In the genomic region with DNA sequence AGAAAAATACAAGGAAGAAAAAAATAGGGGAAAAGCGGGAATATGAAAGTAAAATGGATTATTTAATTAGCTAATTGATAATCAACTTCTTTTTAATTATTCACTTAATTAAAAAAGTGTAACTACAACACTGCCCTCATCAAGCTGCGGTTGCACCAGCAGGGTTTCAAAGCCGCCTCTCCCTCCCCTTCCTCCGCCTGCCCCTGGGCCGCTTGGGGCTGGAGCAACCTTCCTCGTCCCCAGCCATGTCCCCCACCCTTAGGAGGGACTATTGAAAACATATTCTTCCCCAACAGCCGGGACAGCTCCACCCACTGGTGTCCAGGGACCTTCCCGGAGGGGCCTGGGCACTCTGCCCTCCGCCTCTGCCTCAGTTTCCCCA, we compare ENCODE assay signal across 14 cellular contexts. TPM values are rescaled to one million over a fixed set of nuclear protein-coding genes. Genes with fewer than 3 reads are reported as not detected.
DNase-seq lines count a peak whose midpoint lies in the region; ATAC-seq lines count a peak whose summit lies in the region.
"Had no signal": no experiment of that assay in that cellular context is flagged by ENCODE, and none has a peak within 500 bp of the region (broad histone marks: within the 10 kb centered on the region; RNA-seq: fewer than 3 reads in every experiment).

No MANE protein-coding gene starts in this region.

- no peak overlapping the region for H3K4me3 Mint-ChIP-seq in activated naive CD4-positive, alpha-beta T cell treated with anti-CD3 and anti-CD28 coated beads, Interleukin-2, amount 10 ng/mL, durations not matched to agents 7 days and 5 days

- no CpG with 5 or more reads among the region's 9 CpGs for WGBS in neuronal stem cell (ENCODE audit: extremely low coverage in 2 of 2, insufficient read length in 2 of 2, insufficient replicate concordance in 1 of 2), 2 donors

- intact Hi-C loops in cardiac septum (cut with DNase I): no loop called here

- H2BK15ac ChIP-seq in neuronal stem cell (ENCODE audit: low read length): peak overlapping the region; percentile 1

- peak overlapping the region; percentile 63 for H3K27ac Mint-ChIP-seq in activated naive CD4-positive, alpha-beta T cell treated with anti-CD3 and anti-CD28 coated beads, Interleukin-2, amount 10 ng/mL, durations not matched to agents 7 days and 5 days

- no peak for DNase-seq in activated naive CD4-positive, alpha-beta T cell treated with anti-CD3 and anti-CD28 coated beads, Interleukin-2, amount 10 ng/mL, durations not matched to agents 7 days and 5 days
- DNase-seq in activated naive CD4-positive, alpha-beta T cell treated with anti-CD3 and anti-CD28 coated beads, Interleukin-2, amount 50 U/mL, for 16 hours: no peak
- DNase-seq in H7: peak; percentile 90
- no peak for DNase-seq in effector memory CD4-positive, alpha-beta T cell
- no peak for DNase-seq in neuronal stem cell (ENCODE audit: low spot score)
- no peak for DNase-seq in cardiac septum (ENCODE audit: low spot score)
- DNase-seq in stimulated activated naive CD8-positive, alpha-beta T cell treated with anti-CD3 and anti-CD28 coated beads, Interleukin-15, Interleukin-2, amounts not matched to agents 100 U/mL and 50 U/mL, for 24 hours: no peak
- DNase-seq in OCI-M2 (lab: John Stamatoyannopoulos, UW; ENCODE audit: unreplicated experiment): no peak
- DNase-seq: AML-193, MM.1S had no signal

- H3K4me1 Mint-ChIP-seq in activated naive CD4-positive, alpha-beta T cell treated with anti-CD3 and anti-CD28 coated beads, Interleukin-2, amount 10 ng/mL, durations not matched to agents 7 days and 5 days: peaks cover 3% of the 10 kb centered on the region

- H2BK120ac ChIP-seq in neuronal stem cell (ENCODE audit: low read depth, low read length): no peak overlapping the region

- H3K36me3 ChIP-seq in H7 (replicated peaks; ENCODE audit: control insufficient read depth, insufficient read depth, low read length) (no peaks in the 10 kb centered on the region), neuronal stem cell (replicated peaks in 1 of 2; ENCODE audit: control insufficient read depth in 2 of 2, insufficient read depth in 2 of 2, low read length in 2 of 2) (no peaks in the 10 kb centered on the region)
- H3K36me3 ChIP-seq in effector memory CD4-positive, alpha-beta T cell (ENCODE audit: control insufficient read depth, insufficient read depth, low read length): no peaks in the 10 kb centered on the region
- H3K36me3 ChIP-seq: left lung had no signal

- peak overlapping the region; percentile 20 for H3K18ac ChIP-seq in neuronal stem cell (ENCODE audit: low read length)

- no peak overlapping the region for H3K4ac ChIP-seq in neuronal stem cell (ENCODE audit: low read length)

- peaks cover 75% of the 10 kb centered on the region for H3K27me3 ChIP-seq in H7 (ENCODE audit: control insufficient read depth, insufficient read depth, low read length)
- H3K27me3 ChIP-seq in effector memory CD4-positive, alpha-beta T cell (replicated peaks; ENCODE audit: control insufficient read depth, insufficient read depth, low read length, poor library complexity, severe bottlenecking): peaks cover 76% of the 10 kb centered on the region
- peaks cover 36 to 99% (median 70%) of the 10 kb centered on the region in 3 experiments for H3K27me3 ChIP-seq in neuronal stem cell (ENCODE audit: control insufficient read depth in 3 of 3, insufficient read depth in 3 of 3, low read depth in 1 of 3, low read length in 3 of 3)

- no peak overlapping the region for H2BK12ac ChIP-seq in neuronal stem cell (ENCODE audit: low read length)

- no peak overlapping the region for H3K4me3 ChIP-seq in H7 (ENCODE audit: insufficient read depth, low read depth, low read length)
- peak overlapping the region; percentile 32 for H3K4me3 ChIP-seq in effector memory CD4-positive, alpha-beta T cell (ENCODE audit: insufficient read depth, low read depth, low read length, poor library complexity, severe bottlenecking)
- H3K4me3 ChIP-seq in neuronal stem cell (ENCODE audit: low read length in 2 of 2): no peak overlapping the region
- H3K4me3 ChIP-seq: GM23248, left lung had no signal

- H3K36me3 Mint-ChIP-seq in activated naive CD4-positive, alpha-beta T cell treated with anti-CD3 and anti-CD28 coated beads, Interleukin-2, amount 10 ng/mL, durations not matched to agents 7 days and 5 days: peaks cover 1% of the 10 kb centered on the region

- H3K9me3 Mint-ChIP-seq in activated naive CD4-positive, alpha-beta T cell treated with anti-CD3 and anti-CD28 coated beads, Interleukin-2, amount 10 ng/mL, durations not matched to agents 7 days and 5 days: no peaks in the 10 kb centered on the region

- no peak overlapping the region for H3K9ac ChIP-seq in neuronal stem cell (ENCODE audit: low read depth, low read length, poor library complexity)
- H3K9ac ChIP-seq: GM23248 had no signal

- H3K4me2 ChIP-seq in neuronal stem cell (ENCODE audit: insufficient read depth, low read length, poor library complexity, severe bottlenecking): peak overlapping the region; percentile 46

- CTCF ChIA-PET in activated naive CD4-positive, alpha-beta T cell treated with anti-CD3 and anti-CD28 coated beads, Interleukin-2, amount 10 ng/mL, durations not matched to agents 7 days and 5 days (lab: Charles Lee): interaction anchor here (1.1 to 2.2 kb wide), 2 partner anchors 20 to 227 kb away, joined by 3 to 6 read pairs; no protein-coding TSS in a partner anchor

- ATAC-seq in stimulated activated naive CD8-positive, alpha-beta T cell treated with anti-CD3 and anti-CD28 coated beads, Interleukin-15, Interleukin-2, amounts not matched to agents 100 U/mL and 50 U/mL, for 24 hours: no peak
- ATAC-seq: left lung had no signal

- H3K9me3 ChIP-seq in effector memory CD4-positive, alpha-beta T cell (ENCODE audit: control insufficient read depth, low read length): no peaks in the 10 kb centered on the region
- peaks cover 2 to 8% of the 10 kb centered on the region in 2 donors for H3K9me3 ChIP-seq in neuronal stem cell (replicated peaks in 1 of 2; ENCODE audit: control insufficient read depth in 2 of 2, insufficient read depth in 1 of 2, low read depth in 1 of 2, low read length in 2 of 2)
- H3K9me3 ChIP-seq: left lung had no signal

- no peak overlapping the region for H3K14ac ChIP-seq in neuronal stem cell (ENCODE audit: low read length)

- no peak overlapping the region for H2BK5ac ChIP-seq in neuronal stem cell (ENCODE audit: low read length)

- no peak overlapping the region for H3K27ac ChIP-seq in effector memory CD4-positive, alpha-beta T cell (ENCODE audit: insufficient read depth, low read length, poor library complexity, severe bottlenecking)
- no peak overlapping the region for H3K27ac ChIP-seq in neuronal stem cell (replicated peaks; ENCODE audit: low read length)
- H3K27ac ChIP-seq: GM23248, left lung, SK-N-MC had no signal

- no peak overlapping the region for H4K91ac ChIP-seq in neuronal stem cell (ENCODE audit: low read depth, low read length, poor library complexity)

- no peaks in the 10 kb centered on the region for H3K79me1 ChIP-seq in neuronal stem cell (ENCODE audit: low read depth, low read length)

- H2AFZ ChIP-seq in neuronal stem cell (ENCODE audit: low read length): no peak overlapping the region
- H2AFZ ChIP-seq: GM23248 had no signal

- H4K8ac ChIP-seq in neuronal stem cell (ENCODE audit: low read depth, low read length): no peak overlapping the region

- H2AK5ac ChIP-seq in neuronal stem cell (ENCODE audit: low read depth, low read length): peak overlapping the region; percentile 89

- H3K27me3 Mint-ChIP-seq in activated naive CD4-positive, alpha-beta T cell treated with anti-CD3 and anti-CD28 coated beads, Interleukin-2, amount 10 ng/mL, durations not matched to agents 7 days and 5 days: peaks cover 98% of the 10 kb centered on the region

- H3K23ac ChIP-seq in neuronal stem cell (ENCODE audit: low read depth, low read length, poor library complexity): no peak overlapping the region

- H3K4me1 ChIP-seq in effector memory CD4-positive, alpha-beta T cell (ENCODE audit: control insufficient read depth, insufficient read depth, low read length, poor library complexity, severe bottlenecking): peaks cover 16% of the 10 kb centered on the region
- H3K4me1 ChIP-seq in neuronal stem cell (ENCODE audit: control insufficient read depth in 2 of 2, insufficient read depth in 1 of 2, low read depth in 1 of 2, low read length in 2 of 2): peaks cover 7 to 16% of the 10 kb centered on the region in 2 donors

RNA-seq across cellular contexts. Expression of gene UNCX, which starts 15.4 kb away (rescaled TPM):
- total RNA-seq in H7 (2014; rRNA removed; shearing (Covaris generic)): not detected in 2 replicates
- polyA plus RNA-seq in neuronal stem cell (2013, experiment 1 of 2): 0.01 TPM
- polyA plus RNA-seq in neuronal stem cell (2013, experiment 2 of 2): 0.01 TPM
- not detected for total RNA-seq in cardiac septum
- total RNA-seq: GM23248, left lung, renal cortical epithelial cell had no signal
- polyA plus RNA-seq: GM23248 had no signal
